Comparison of ENCODE assay signal across 1 cellular context in genomic region chr9:125759812-125760134, GRCh38.
TF ChIP-seq lines count a peak whose summit lies in the region.

No MANE protein-coding gene starts in this region.

TF ChIP-seq in SK-N-SH, 30 proteins besides CTCF, POLR2A, EP300 and RAD21 (continued from another document):
- TF ChIP-seq MEF2A (IDR thresholded peaks at IDR 0.05; ENCODE audit: borderline replicate concordance, low read depth) (no peak), FOXJ3 (CRISPR knock-in tag; IDR thresholded peaks at IDR 0.05) (no peak), SMC3 (IDR thresholded peaks at IDR 0.05; ENCODE audit: low read depth, low read length) (no peak), USF2 (IDR thresholded peaks at IDR 0.05; ENCODE audit: borderline replicate concordance, low read depth, low read length) (no peak), RXRA (IDR thresholded peaks at IDR 0.05; ENCODE audit: borderline replicate concordance, low read depth) (no peak), ELF1 (IDR thresholded peaks at IDR 0.05) (no peak), PBX3 (IDR thresholded peaks at IDR 0.05) (no peak)
